In the genomic region with DNA sequence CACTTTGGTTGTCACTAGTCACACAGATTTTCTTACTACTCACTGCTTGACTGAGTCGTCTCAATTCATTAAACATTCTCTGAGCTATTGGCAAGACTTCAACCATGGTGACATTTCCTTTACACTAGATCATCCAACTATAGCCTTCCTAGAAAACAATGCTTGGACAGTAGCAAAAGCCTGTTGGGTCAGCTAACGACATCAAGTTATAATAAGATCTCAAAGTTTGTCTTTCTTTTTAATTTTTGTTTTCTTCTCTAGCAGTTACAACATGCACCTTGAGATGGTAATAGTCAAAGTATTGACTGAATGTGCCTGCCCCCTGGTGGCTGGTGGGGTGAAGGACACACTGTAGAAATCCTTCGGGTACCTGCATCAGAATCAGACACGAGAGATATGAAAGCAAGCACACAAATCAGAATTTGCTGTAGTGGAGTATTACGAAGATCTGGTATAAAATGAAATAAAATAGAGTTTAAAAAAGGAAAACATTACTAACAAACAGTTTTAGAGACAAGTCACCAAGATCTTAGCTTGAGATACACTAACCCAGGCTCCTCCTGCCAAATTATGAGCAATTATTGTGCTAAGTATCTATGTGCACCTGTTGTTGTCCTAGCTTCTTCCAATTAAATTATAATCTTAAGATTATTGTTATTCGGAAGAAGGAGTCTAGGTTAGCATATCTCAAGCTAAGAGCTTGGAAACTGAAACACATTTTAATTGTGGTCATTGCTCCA, we compare ENCODE assay signal across 8 cellular contexts.
DNase-seq lines count a peak whose midpoint lies in the region; ATAC-seq, FAIRE-seq and TF ChIP-seq lines count a peak whose summit lies in the region.

No MANE protein-coding gene starts in this region.

- H3K4me3 ChIP-seq in WERI-Rb-1 (ENCODE audit: low read depth, low read length) (no peak overlapping the region), bronchial epithelial cell (ENCODE audit: low read depth, low read length) (no peak overlapping the region)

- ATAC-seq in HG02642 (IDR thresholded peaks at IDR 0.05; ENCODE audit: poor library complexity, unreplicated experiment), result peak; percentile 93

- H3K36me3 ChIP-seq in WERI-Rb-1, result no peaks in the 10 kb centered on the region
- H3K36me3 ChIP-seq in bronchial epithelial cell (ENCODE audit: control insufficient read depth, insufficient read depth, low read length), result no peaks in the 10 kb centered on the region

- no peaks in the 10 kb centered on the region for H3K9me3 ChIP-seq in WERI-Rb-1 (ENCODE audit: severe bottlenecking)

- DNase-seq in SIG-M5 treated with dmso at 0.1 percent for 504 hours (lab: John Stamatoyannopoulos, UW; ENCODE audit: unreplicated experiment) (peak; percentile 38), SIG-M5 (lab: John Stamatoyannopoulos, UW) (no peak), NCI-H1092 treated with DMSO at 0.1 percent for 48 hours (lab: John Stamatoyannopoulos, UW) (peak; percentile 32), WERI-Rb-1 (peak; percentile 67), bronchial epithelial cell (ENCODE audit: low read depth) (peak; percentile 50), kidney glomerular epithelial cell (lab: John Stamatoyannopoulos, UW) (peak; percentile 41)
- peak; percentile 63 to 71 for DNase-seq in stimulated activated CD4-positive, alpha-beta T cell treated with anti-CD3 and anti-CD28 coated beads, Interleukin-2, amount 100 ng/mL, for 48 hours

- no peak overlapping the region for H3K27ac ChIP-seq in WERI-Rb-1

- no peak for FAIRE-seq in bronchial epithelial cell (lab: Jason Lieb, UNC)

- H3K27me3 ChIP-seq in WERI-Rb-1 (ENCODE audit: insufficient read depth, low read depth, severe bottlenecking) (no peaks in the 10 kb centered on the region), bronchial epithelial cell (ENCODE audit: control insufficient read depth, insufficient read depth, low read length) (no peaks in the 10 kb centered on the region)

- TF ChIP-seq CTCF in WERI-Rb-1 (IDR thresholded peaks at IDR 0.05; ENCODE audit: low read depth, low read length), result peak; percentile 68
- peak; percentile 75 for TF ChIP-seq CTCF in bronchial epithelial cell (IDR thresholded peaks at IDR 0.05; ENCODE audit: insufficient read depth, low read length, severe bottlenecking)
